In genomic region chr5:129858126-129858675, GRCh38 we compare ENCODE assay signal across 24 cellular contexts. TPM values are rescaled to one million over a fixed set of nuclear protein-coding genes. Genes with fewer than 3 reads are reported as not detected.
DNase-seq lines count a peak whose midpoint lies in the region; ATAC-seq, FAIRE-seq and TF ChIP-seq lines count a peak whose summit lies in the region.
"Had no signal": no experiment of that assay in that cellular context is flagged by ENCODE, and none has a peak within 500 bp of the region (broad histone marks: within the 10 kb centered on the region; RNA-seq: fewer than 3 reads in every experiment).

No MANE protein-coding gene starts in this region.

- no peak for TF ChIP-seq POLR2A in H54 (IDR thresholded peaks at IDR 0.05; ENCODE audit: low read depth, low read length)

- ATAC-seq in GM18511 (IDR thresholded peaks at IDR 0.05; ENCODE audit: unreplicated experiment) (peak; percentile 49), GM19452 (IDR thresholded peaks at IDR 0.05; ENCODE audit: unreplicated experiment) (peak; percentile 56), HG02981 (IDR thresholded peaks at IDR 0.05; ENCODE audit: unreplicated experiment) (peak; percentile 71)
- ATAC-seq: Panc1 had no signal

- CTCF ChIA-PET in HEK293T (lab: Yijun Ruan, JAX) = no interaction called here

- FAIRE-seq in H54 (lab: Jason Lieb, UNC) = no peak
- FAIRE-seq: GM18507 had no signal

- H3K4me3 ChIP-seq in epithelial cell of proximal tubule (ENCODE audit: low read depth, low read length) = no peak overlapping the region

- DNase-seq in epithelial cell of proximal tubule (ENCODE audit: low read depth) = peak; percentile 38
- DNase-seq in SHP77 treated with DMSO at 0.1 percent for 48 hours (lab: John Stamatoyannopoulos, UW) = no peak
- DNase-seq in H54 (ENCODE audit: insufficient read length, low spot score) = no peak
- no peak for DNase-seq in GM10266 (ENCODE audit: extremely low spot score)
- DNase-seq in HEK293T (ENCODE audit: extremely low spot score) = no peak
- DNase-seq: 8988T; ACHN; BE2C; CD8-positive, alpha-beta memory T cell; DND-41; NCI-H1048; NCI-H1417; NCI-H1694; NCI-H2029 treated with DMSO at 0.1 percent for 48 hours; NCI-H2227 treated with DMSO at 0.1 percent for 48 hours; NCI-H526 treated with DMSO at 0.1 percent for 48 hours; SHP77; T-helper 1 cell had no signal

- POLR2A ChIA-PET in HEK293T (lab: Yijun Ruan, JAX) = no interaction called here

- no peak for TF ChIP-seq CTCF in epithelial cell of proximal tubule (conservative IDR thresholded peaks at IDR 0.05; ENCODE audit: low read depth, low read length)
- TF ChIP-seq CTCF in GM10266 (IDR thresholded peaks at IDR 0.05; ENCODE audit: control insufficient read depth, insufficient read depth, low read depth, missing control alignments) = no peak

TF ChIP-seq in HEK293T, 16 proteins besides CTCF, POLR2A, EP300 and RAD21:
- TF ChIP-seq ZNF384 (IDR thresholded peaks at IDR 0.05) (no peak), HDGF (IDR thresholded peaks at IDR 0.05; ENCODE audit: borderline replicate concordance) (no peak), TARDBP (IDR thresholded peaks at IDR 0.05) (no peak), ELF4 (IDR thresholded peaks at IDR 0.05) (no peak), FOXA1 (IDR thresholded peaks at IDR 0.05) (no peak), PKNOX1 (IDR thresholded peaks at IDR 0.05) (no peak), FOXM1 (IDR thresholded peaks at IDR 0.05; ENCODE audit: borderline replicate concordance) (no peak), SUZ12 (IDR thresholded peaks at IDR 0.05) (no peak), CTBP1 (IDR thresholded peaks at IDR 0.05; ENCODE audit: borderline replicate concordance) (no peak), LEF1 (IDR thresholded peaks at IDR 0.05; ENCODE audit: borderline replicate concordance) (no peak), L3MBTL2 (conservative IDR thresholded peaks at IDR 0.05) (no peak), NFRKB (IDR thresholded peaks at IDR 0.05) (no peak), FOXK2 (IDR thresholded peaks at IDR 0.05) (no peak), ARNT (IDR thresholded peaks at IDR 0.05) (no peak)

RNA-seq across cellular contexts. Expression of gene CHSY3, which starts 46.1 kb away (rescaled TPM):
- total RNA-seq in epithelial cell of proximal tubule = 1.7 and 2.5 TPM in 2 replicates
- total RNA-seq: CD8-positive, alpha-beta memory T cell; HT-29 had no signal
